Comparison of ENCODE assay signal across 21 cellular contexts in the genomic region with DNA sequence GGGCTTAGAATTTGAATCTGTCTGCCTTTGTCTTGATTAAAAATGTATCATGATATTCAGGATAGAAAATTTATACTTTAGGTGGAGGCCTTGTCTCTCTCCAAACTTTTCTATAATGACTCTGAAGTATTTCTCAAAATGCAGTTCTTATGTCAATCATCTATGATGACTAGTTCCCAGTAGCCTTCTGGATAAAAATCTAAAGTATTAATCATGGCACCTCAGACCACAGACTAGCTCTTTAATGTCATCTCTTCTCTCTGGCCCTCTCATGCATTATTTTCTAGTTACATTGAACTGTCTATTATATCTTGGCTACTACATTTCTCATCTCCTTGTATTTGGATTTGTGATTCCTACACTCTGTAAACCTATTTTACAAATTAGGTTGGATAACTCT.
"Had no signal": no experiment of that assay in that cellular context is flagged by ENCODE, and none has a peak within 500 bp of the region (broad histone marks: within the 10 kb centered on the region; RNA-seq: fewer than 3 reads in every experiment).

No MANE protein-coding gene starts in this region.

- DNase-seq: activated CD4-positive, alpha-beta T cell treated with anti-CD3 and anti-CD28 coated beads for 4 hours; activated CD4-positive, alpha-beta T cell treated with anti-CD3 and anti-CD28 coated beads, Interleukin-2, amount 50 U/mL, for 4 hours; activated naive CD4-positive, alpha-beta T cell treated with Interleukin-2 at 50 U/mL for 16 hours; activated T-cell treated with anti-CD3 and anti-CD28 coated beads for 4 hours; activated T-cell treated with anti-CD3 and anti-CD28 coated beads, Interleukin-2, amount 50 U/mL, for 72 hours; aorta; effector memory CD8-positive, alpha-beta T cell; foreskin fibroblast; heart right ventricle; kidney glomerular epithelial cell; left lung; lower lobe of right lung; mesendoderm; posterior cingulate gyrus; right cardiac atrium; spleen; stimulated activated naive CD8-positive, alpha-beta T cell treated with anti-CD3 and anti-CD28 coated beads, Interleukin-15, Interleukin-2, amounts not matched to agents 100 U/mL and 50 U/mL, for 24 hours; testis; transverse colon had no signal

- H3K36me3 ChIP-seq: heart right ventricle, left lung, lower lobe of right lung, spleen, transverse colon had no signal

- H3K4me1 ChIP-seq: heart right ventricle, left lung, lower lobe of right lung, transverse colon had no signal

- H3K9me3 ChIP-seq: heart right ventricle, left lung, lower lobe of right lung, spleen, testis, transverse colon had no signal

- H3K27me3 ChIP-seq: heart right ventricle, left lung, spleen, testis, transverse colon had no signal

- H3K27ac ChIP-seq: coronary artery, heart right ventricle, left lung, lower lobe of right lung, spleen, testis, transverse colon had no signal

- H3K4me3 ChIP-seq: coronary artery, heart right ventricle, left lung, lower lobe of right lung, spleen, testis, transverse colon had no signal

- ATAC-seq: activated T-cell treated with anti-CD3 and anti-CD28 coated beads, Interleukin-2, amount 50 U/mL, for 72 hours; effector memory CD8-positive, alpha-beta T cell; esophagus mucosa; heart right ventricle; left lung; lower lobe of right lung; right cardiac atrium; stimulated activated naive CD8-positive, alpha-beta T cell treated with anti-CD3 and anti-CD28 coated beads, Interleukin-15, Interleukin-2, amounts not matched to agents 100 U/mL and 50 U/mL, for 24 hours had no signal
